Comparison of ENCODE assay signal across 22 cellular contexts in genomic region chr5:121688126-121688525, GRCh38.
DNase-seq lines count a peak whose midpoint lies in the region; ATAC-seq, FAIRE-seq and TF ChIP-seq lines count a peak whose summit lies in the region.
"Had no signal": no experiment of that assay in that cellular context is flagged by ENCODE, and none has a peak within 500 bp of the region (broad histone marks: within the 10 kb centered on the region; RNA-seq: fewer than 3 reads in every experiment).

No MANE protein-coding gene starts in this region.

- H3K4me3 ChIP-seq in Caco-2 (ENCODE audit: low read depth, low read length) (no peak overlapping the region), hepatocyte (no peak overlapping the region), HepG2 (replicated peaks in 1 of 3; ENCODE audit: insufficient read depth in 1 of 3, low read depth in 2 of 3, low read length in 3 of 3) (no peak overlapping the region), gastroesophageal sphincter (no peak overlapping the region), gastrocnemius medialis (no peak overlapping the region)
- H3K4me3 ChIP-seq: A549, GM12878, HAP-1 had no signal

- H4K20me1 ChIP-seq in hepatocyte (ENCODE audit: insufficient read depth, poor library complexity, severe bottlenecking) (no peaks in the 10 kb centered on the region), HepG2 (ENCODE audit: insufficient read depth, low read length) (no peaks in the 10 kb centered on the region)

- H3K9me3 Mint-ChIP-seq in Caco-2 (ENCODE audit: unreplicated experiment): peaks cover 20% of the 10 kb centered on the region

- no peak for TF ChIP-seq POLR2A in HepG2 (IDR thresholded peaks at IDR 0.05; ENCODE audit: insufficient read depth in 1 of 2, low read depth in 2 of 2, low read length in 2 of 2)
- no peak for TF ChIP-seq POLR2A in gastroesophageal sphincter (IDR thresholded peaks at IDR 0.05)
- no peak for TF ChIP-seq POLR2A in gastrocnemius medialis (IDR thresholded peaks at IDR 0.05)

- peak overlapping the region; percentile 31 for H3K27ac ChIP-seq in hepatocyte
- H3K27ac ChIP-seq in HepG2 (ENCODE audit: extremely low read length, insufficient read depth, low read length): no peak overlapping the region
- no peak overlapping the region for H3K27ac ChIP-seq in gastroesophageal sphincter
- no peak overlapping the region for H3K27ac ChIP-seq in gastrocnemius medialis
- H3K27ac ChIP-seq: A549 had no signal

- CTCF ChIA-PET in Caco-2 (lab: Charles Lee) (no interaction called here), HepG2 (lab: Yijun Ruan, JAX; ENCODE audit: low intra/inter-chr PET ratio, low total read pairs) (no interaction called here)

- POLR2A ChIA-PET in Caco-2 (lab: Charles Lee) (no interaction called here), HepG2 (lab: Yijun Ruan, JAX) (no interaction called here)

- no peaks in the 10 kb centered on the region for H3K27me3 ChIP-seq in Caco-2 (replicated peaks; ENCODE audit: control insufficient read depth, insufficient read depth, low read length)
- no peaks in the 10 kb centered on the region for H3K27me3 ChIP-seq in hepatocyte
- H3K27me3 ChIP-seq in HepG2 (ENCODE audit: control insufficient read depth in 1 of 2, insufficient read depth in 2 of 2, low read length in 2 of 2): no peaks in the 10 kb centered on the region
- H3K27me3 ChIP-seq in gastroesophageal sphincter: no peaks in the 10 kb centered on the region
- H3K27me3 ChIP-seq in gastrocnemius medialis: no peaks in the 10 kb centered on the region

- H3K79me2 ChIP-seq in hepatocyte (no peaks in the 10 kb centered on the region), HepG2 (ENCODE audit: insufficient read depth, low read length) (no peaks in the 10 kb centered on the region)

- peak; percentile 34; the same call in 1 of the 3 replicates for ATAC-seq in HepG2
- no peak for ATAC-seq in gastroesophageal sphincter
- ATAC-seq in gastrocnemius medialis: no peak
- ATAC-seq in GM19395 (IDR thresholded peaks at IDR 0.05; ENCODE audit: unreplicated experiment): no peak
- ATAC-seq: A549, GM12878 had no signal

- peaks cover 14% of the 10 kb centered on the region for H3K4me1 Mint-ChIP-seq in Caco-2 (ENCODE audit: low read depth, unreplicated experiment)
- H3K4me1 Mint-ChIP-seq: CD4-positive, alpha-beta memory T cell had no signal

- no peaks in the 10 kb centered on the region for H3K9me2 ChIP-seq in hepatocyte (replicated peaks; ENCODE audit: insufficient read depth)

- in situ Hi-C loops in HepG2 (cut with HindIII; ENCODE audit: extremely low pct_ligation_motif_present, low pct_unique_long_range_greater_than_20kb) (no loop called here), gastrocnemius medialis (cut with MboI; ENCODE audit: low sequenced_read_pairs in 4 of 4) (no loop called here)

- no peak for FAIRE-seq in HepG2 (lab: Jason Lieb, UNC)
- FAIRE-seq: A549, GM12878, GM19239, H54 had no signal

- no peak for DNase-seq in Caco-2
- no peak for DNase-seq in hepatocyte (ENCODE audit: low spot score)
- no peak for DNase-seq in HepG2 (ENCODE audit: low spot score)
- peak; percentile 80 for DNase-seq in renal cortical epithelial cell (ENCODE audit: low read depth)
- DNase-seq in gastrocnemius medialis: no peak
- DNase-seq: 8988T; C1 segment of cervical spinal cord; CD4-positive, alpha-beta memory T cell; COR-L47; DMS153; DMS79; EL; GDM1; GOT3; HFFc6 had no signal

- BruUV-seq in Caco-2 (replicated peaks; lab: Mats Ljungman, UMichigan) (no TSS peak), HepG2 (replicated peaks; lab: Mats Ljungman, UMichigan) (no TSS peak)

- H3K9ac ChIP-seq in HepG2 (ENCODE audit: insufficient read depth, low read depth, low read length): no peak overlapping the region

- H2AFZ ChIP-seq in hepatocyte (peak overlapping the region; percentile 46), HepG2 (ENCODE audit: low read length) (no peak overlapping the region)

- H3K36me3 Mint-ChIP-seq in Caco-2 (ENCODE audit: insufficient read depth, unreplicated experiment): peaks cover 8% of the 10 kb centered on the region
- H3K36me3 Mint-ChIP-seq: CD4-positive, alpha-beta memory T cell had no signal

- no peaks in the 10 kb centered on the region for H3K27me3 Mint-ChIP-seq in Caco-2 (ENCODE audit: insufficient read depth, unreplicated experiment)
- H3K27me3 Mint-ChIP-seq: CD4-positive, alpha-beta memory T cell had no signal

- TF ChIP-seq EP300 in HepG2 (IDR thresholded peaks at IDR 0.05; ENCODE audit: low read depth in 2 of 2, low read length in 2 of 2) (no peak), HepG2 (CRISPR knock-in tag; IDR thresholded peaks at IDR 0.05; ENCODE audit: borderline replicate concordance) (no peak), gastroesophageal sphincter (IDR thresholded peaks at IDR 0.05) (no peak)

- H3K9me3 ChIP-seq in Caco-2: peaks cover 7% of the 10 kb centered on the region; the same call in 1 of the 2 replicates
- no peaks in the 10 kb centered on the region for H3K9me3 ChIP-seq in hepatocyte (ENCODE audit: low read depth)
- no peaks in the 10 kb centered on the region for H3K9me3 ChIP-seq in HepG2 (ENCODE audit: low read length)
- H3K9me3 ChIP-seq in gastroesophageal sphincter: no peaks in the 10 kb centered on the region
- no peaks in the 10 kb centered on the region for H3K9me3 ChIP-seq in gastrocnemius medialis
- H3K9me3 ChIP-seq: A549, HAP-1 had no signal

- H3K27ac Mint-ChIP-seq in Caco-2 (ENCODE audit: unreplicated experiment): peak overlapping the region; percentile 12
- H3K27ac Mint-ChIP-seq: CD4-positive, alpha-beta memory T cell; HFFc6 had no signal

- intact Hi-C loops in Caco-2 (cut with micrococcal nuclease; ENCODE audit: unreplicated experiment): no loop called here
- intact Hi-C loops in HepG2 (cut with micrococcal nuclease; ENCODE audit: unreplicated experiment): no loop called here
- intact Hi-C loops in gastrocnemius medialis (cut with DNase I; ENCODE audit: low total_unique reads): no loop called here

- no peak for TF ChIP-seq RAD21 in HepG2 (CRISPR knock-in tag; IDR thresholded peaks at IDR 0.05)

- TF ChIP-seq CTCF in Caco-2 (IDR thresholded peaks at IDR 0.05; ENCODE audit: insufficient read depth in 1 of 2, low read depth in 1 of 2, low read length in 1 of 2, severe bottlenecking in 1 of 2, unreplicated experiment in 1 of 2) (no peak), hepatocyte (IDR thresholded peaks at IDR 0.05; ENCODE audit: poor library complexity) (no peak), HepG2 (CRISPR knock-in tag; IDR thresholded peaks at IDR 0.05) (no peak), gastroesophageal sphincter (IDR thresholded peaks at IDR 0.05) (no peak), gastrocnemius medialis (IDR thresholded peaks at IDR 0.05 in 4 of 5, conservative IDR thresholded peaks at IDR 0.05 in 1 of 5) (no peak)

- no peaks in the 10 kb centered on the region for H3K36me3 ChIP-seq in Caco-2 (ENCODE audit: control insufficient read depth, insufficient read depth, low read length)
- H3K36me3 ChIP-seq in hepatocyte (replicated peaks; ENCODE audit: insufficient read depth, low read depth): no peaks in the 10 kb centered on the region
- no peaks in the 10 kb centered on the region for H3K36me3 ChIP-seq in HepG2 (replicated peaks in 1 of 2; ENCODE audit: control insufficient read depth in 1 of 2, insufficient read depth in 2 of 2, low read length in 2 of 2)
- no peaks in the 10 kb centered on the region for H3K36me3 ChIP-seq in gastroesophageal sphincter
- no peaks in the 10 kb centered on the region for H3K36me3 ChIP-seq in gastrocnemius medialis
- H3K36me3 ChIP-seq: HAP-1 had no signal

- no peak overlapping the region for H3K4me3 Mint-ChIP-seq in Caco-2 (ENCODE audit: unreplicated experiment)
- H3K4me3 Mint-ChIP-seq: CD4-positive, alpha-beta memory T cell; HFFc6 had no signal

- H3K4me1 ChIP-seq in Caco-2 (peaks cover 48% of the 10 kb centered on the region), hepatocyte (ENCODE audit: insufficient read depth) (peaks cover 39% of the 10 kb centered on the region), HepG2 (ENCODE audit: insufficient read depth, low read length) (peaks cover 22% of the 10 kb centered on the region), gastroesophageal sphincter (no peaks in the 10 kb centered on the region), gastrocnemius medialis (no peaks in the 10 kb centered on the region)

- WGBS in hepatocyte (ENCODE audit: low lambda C conversion rate, missing lambda C conversion rate): 55% methylated on average over 1 of the region's 1 CpG
- 10% methylated on average over 1 of the region's 1 CpG for WGBS in HepG2 (ENCODE audit: low lambda C conversion rate)
- 100% methylated on average over 1 of the region's 1 CpG for WGBS in gastroesophageal sphincter (ENCODE audit: low coverage in 1 of 2), 2 donors

- H3K4me2 ChIP-seq in hepatocyte: no peak overlapping the region
- H3K4me2 ChIP-seq in HepG2 (ENCODE audit: low read depth, low read length): no peak overlapping the region
- H3K4me2 ChIP-seq: A549 had no signal

TF ChIP-seq in HepG2, 621 proteins besides CTCF, POLR2A, EP300 and RAD21:
- TF ChIP-seq NFYB (CRISPR knock-in tag; IDR thresholded peaks at IDR 0.05) (no peak), ZNF331 (CRISPR knock-in tag; IDR thresholded peaks at IDR 0.05) (peak; percentile 89), ZNF207 (IDR thresholded peaks at IDR 0.05; ENCODE audit: borderline replicate concordance) (no peak)
